In genomic region chr10:70615784-70616511, GRCh38 we compare ENCODE assay signal across 19 cellular contexts. TPM values are rescaled to one million over a fixed set of nuclear protein-coding genes. Genes with fewer than 3 reads are reported as not detected.
DNase-seq lines count a peak whose midpoint lies in the region; ATAC-seq and TF ChIP-seq lines count a peak whose summit lies in the region.
"Had no signal": no experiment of that assay in that cellular context is flagged by ENCODE, and none has a peak within 500 bp of the region (broad histone marks: within the 10 kb centered on the region; RNA-seq: fewer than 3 reads in every experiment).

No MANE protein-coding gene starts in this region.

- H3K27ac Mint-ChIP-seq in stimulated activated naive CD8-positive, alpha-beta T cell treated with anti-CD3 and anti-CD28 coated beads, Interleukin-15, Interleukin-2, amounts not matched to agents 100 ng/mL and 50 ng/mL, for 24 hours: peak overlapping the region; percentile 83
- H3K27ac Mint-ChIP-seq in stimulated activated naive CD8-positive, alpha-beta T cell treated with anti-CD3 and anti-CD28 coated beads, Interleukin-15, amount 100 ng/mL, for 72 hours: no peak overlapping the region
- H3K27ac Mint-ChIP-seq in effector memory CD8-positive, alpha-beta T cell: peak overlapping the region; percentile 92 to 94
- no peak overlapping the region for H3K27ac Mint-ChIP-seq in CD14-positive monocyte
- H3K27ac Mint-ChIP-seq: HFFc6; stimulated activated memory B cell treated with anti-CD40 and anti-IgM and Interleukin-4, amounts not matched to agents 10 μg/mL and 1 μg/mL and 100 μg/mL, for 72 hours; WTC11 had no signal

- H3K4me3 Mint-ChIP-seq in stimulated activated naive CD8-positive, alpha-beta T cell treated with anti-CD3 and anti-CD28 coated beads, Interleukin-15, Interleukin-2, amounts not matched to agents 100 ng/mL and 50 ng/mL, for 24 hours: no peak overlapping the region
- no peak overlapping the region for H3K4me3 Mint-ChIP-seq in stimulated activated naive CD8-positive, alpha-beta T cell treated with anti-CD3 and anti-CD28 coated beads, Interleukin-15, amount 100 ng/mL, for 72 hours
- peak overlapping the region; percentile 76 to 82 for H3K4me3 Mint-ChIP-seq in effector memory CD8-positive, alpha-beta T cell
- H3K4me3 Mint-ChIP-seq in CD14-positive monocyte: no peak overlapping the region
- H3K4me3 Mint-ChIP-seq: HFFc6; stimulated activated memory B cell treated with anti-CD40 and anti-IgM and Interleukin-4, amounts not matched to agents 10 μg/mL and 1 μg/mL and 100 μg/mL, for 72 hours; WTC11 had no signal

- peaks cover 65% of the 10 kb centered on the region for H3K4me1 Mint-ChIP-seq in stimulated activated naive CD8-positive, alpha-beta T cell treated with anti-CD3 and anti-CD28 coated beads, Interleukin-15, Interleukin-2, amounts not matched to agents 100 ng/mL and 50 ng/mL, for 24 hours (ENCODE audit: low read depth)
- H3K4me1 Mint-ChIP-seq in stimulated activated naive CD8-positive, alpha-beta T cell treated with anti-CD3 and anti-CD28 coated beads, Interleukin-15, amount 100 ng/mL, for 72 hours: peaks cover 75% of the 10 kb centered on the region
- peaks cover 62 to 67% of the 10 kb centered on the region in 2 donors for H3K4me1 Mint-ChIP-seq in effector memory CD8-positive, alpha-beta T cell (ENCODE audit: low read depth in 2 of 2)
- peaks cover 14% of the 10 kb centered on the region for H3K4me1 Mint-ChIP-seq in CD14-positive monocyte

- H3K36me3 Mint-ChIP-seq in stimulated activated naive CD8-positive, alpha-beta T cell treated with anti-CD3 and anti-CD28 coated beads, Interleukin-15, Interleukin-2, amounts not matched to agents 100 ng/mL and 50 ng/mL, for 24 hours (ENCODE audit: low read depth): no peaks in the 10 kb centered on the region
- peaks cover 8% of the 10 kb centered on the region for H3K36me3 Mint-ChIP-seq in effector memory CD8-positive, alpha-beta T cell (ENCODE audit: insufficient read depth)
- H3K36me3 Mint-ChIP-seq in CD14-positive monocyte: peaks cover 0 to 4% of the 10 kb centered on the region in 2 donors

- no peak for TF ChIP-seq CTCF in CD14-positive monocyte (IDR thresholded peaks at IDR 0.05)

- no peak for ATAC-seq in stimulated activated naive CD8-positive, alpha-beta T cell treated with anti-CD3 and anti-CD28 coated beads, Interleukin-15, amount 100 ng/mL, for 72 hours
- ATAC-seq in effector memory CD8-positive, alpha-beta T cell (replicated peaks): no peak
- ATAC-seq: left ventricle myocardium superior; stimulated activated memory B cell treated with anti-CD40 and anti-IgM and Interleukin-4, amounts not matched to agents 10 μg/mL and 1 μg/mL and 100 μg/mL, for 72 hours; WTC11 had no signal

- H3K27me3 Mint-ChIP-seq in stimulated activated naive CD8-positive, alpha-beta T cell treated with anti-CD3 and anti-CD28 coated beads, Interleukin-15, Interleukin-2, amounts not matched to agents 100 ng/mL and 50 ng/mL, for 24 hours: no peaks in the 10 kb centered on the region
- no peaks in the 10 kb centered on the region for H3K27me3 Mint-ChIP-seq in stimulated activated naive CD8-positive, alpha-beta T cell treated with anti-CD3 and anti-CD28 coated beads, Interleukin-15, amount 100 ng/mL, for 72 hours
- H3K27me3 Mint-ChIP-seq in effector memory CD8-positive, alpha-beta T cell: no peaks in the 10 kb centered on the region
- peaks cover 0 to 1% (median 0%) of the 10 kb centered on the region in 3 donors for H3K27me3 Mint-ChIP-seq in CD14-positive monocyte (ENCODE audit: low read depth in 3 of 3)

- no peak for DNase-seq in stimulated activated naive CD8-positive, alpha-beta T cell treated with anti-CD3 and anti-CD28 coated beads, Interleukin-15, amount 100 ng/mL, for 72 hours
- DNase-seq in SKM-1 (lab: John Stamatoyannopoulos, UW; ENCODE audit: unreplicated experiment) (peak; percentile 21), CD14-positive monocyte (ENCODE audit: low spot score) (no peak), NCI-H187 treated with DMSO at 0.1 percent for 48 hours (lab: John Stamatoyannopoulos, UW) (no peak), retina (no peak)
- DNase-seq in effector memory CD8-positive, alpha-beta T cell: no peak
- DNase-seq in activated naive CD4-positive, alpha-beta T cell treated with anti-CD3 and anti-CD28 coated beads, Interleukin-2, amount 50 U/mL, for 16 hours: no peak
- DNase-seq: activated naive CD4-positive, alpha-beta T cell; HFFc6; left ventricle myocardium superior; NCI-H1436; NCI-H510A; PC-9; SW 1271; upper lobe of left lung had no signal

- no peaks in the 10 kb centered on the region for H3K9me3 Mint-ChIP-seq in stimulated activated naive CD8-positive, alpha-beta T cell treated with anti-CD3 and anti-CD28 coated beads, Interleukin-15, Interleukin-2, amounts not matched to agents 100 ng/mL and 50 ng/mL, for 24 hours
- peaks cover 0 to 11% of the 10 kb centered on the region in 2 donors for H3K9me3 Mint-ChIP-seq in stimulated activated naive CD8-positive, alpha-beta T cell treated with anti-CD3 and anti-CD28 coated beads, Interleukin-15, amount 100 ng/mL, for 72 hours
- no peaks in the 10 kb centered on the region for H3K9me3 Mint-ChIP-seq in effector memory CD8-positive, alpha-beta T cell
- peaks cover 5 to 17% (median 12%) of the 10 kb centered on the region in 7 donors for H3K9me3 Mint-ChIP-seq in CD14-positive monocyte

- intact Hi-C loops in CD14-positive monocyte (cut with micrococcal nuclease): no loop called here

RNA-seq across cellular contexts. Expression of gene PRF1, which starts 13.4 kb away (rescaled TPM):
- polyA plus RNA-seq in CD14-positive monocyte: 1 to 10 TPM; 2.4 to 2.7 TPM
- polyA plus RNA-seq: smooth muscle cell had no signal

RNA-seq across cellular contexts. Expression of gene ADAMTS14, which starts 56.4 kb away (rescaled TPM):
- not detected for polyA plus RNA-seq in CD14-positive monocyte

Comparison
In these comparisons a context has a peak if more than half of its experiments do, and no peak if none do; other contexts are left out.
1. H3K27ac Mint-ChIP-seq: peak in stimulated activated naive CD8-positive, alpha-beta T cell treated with anti-CD3 and anti-CD28 coated beads, Interleukin-15, Interleukin-2, amounts not matched to agents 100 ng/mL and 50 ng/mL, for 24 hours (single experiment) and effector memory CD8-positive, alpha-beta T cell (2 of 2); none in stimulated activated naive CD8-positive, alpha-beta T cell treated with anti-CD3 and anti-CD28 coated beads, Interleukin-15, amount 100 ng/mL, for 72 hours (0 of 2) and CD14-positive monocyte (0 of 7).
2. H3K4me3 Mint-ChIP-seq: peak in effector memory CD8-positive, alpha-beta T cell (2 of 2); none in stimulated activated naive CD8-positive, alpha-beta T cell treated with anti-CD3 and anti-CD28 coated beads, Interleukin-15, Interleukin-2, amounts not matched to agents 100 ng/mL and 50 ng/mL, for 24 hours (single experiment), stimulated activated naive CD8-positive, alpha-beta T cell treated with anti-CD3 and anti-CD28 coated beads, Interleukin-15, amount 100 ng/mL, for 72 hours (0 of 2) and CD14-positive monocyte (0 of 2).